Comparison of ENCODE assay signal across 19 cellular contexts in genomic region chr9:126618590-126619335, GRCh38. TPM values are rescaled to one million over a fixed set of nuclear protein-coding genes. Genes with fewer than 3 reads are reported as not detected.
A peak's percentile ranks its signal among the peaks of the same experiment; 100 is the strongest.
DNase-seq lines count a peak whose midpoint lies in the region; ATAC-seq, FAIRE-seq and TF ChIP-seq lines count a peak whose summit lies in the region.
"Had no signal": no experiment of that assay in that cellular context is flagged by ENCODE, and none has a peak within 500 bp of the region (broad histone marks: within the 10 kb centered on the region; RNA-seq: fewer than 3 reads in every experiment).

No MANE protein-coding gene starts in this region.

- WGBS in H1 (ENCODE audit: extremely low coverage in 1 of 2, insufficient coverage in 1 of 2, insufficient read length in 1 of 2, insufficient replicate concordance in 2 of 2, low coverage in 1 of 2, low lambda C conversion rate in 2 of 2, missing lambda C conversion rate in 1 of 2), 2 experiments: 1% methylated on average over 46 of the region's 49 CpGs; no CpG with 5 or more reads in 1 of the 2 experiments

- no peak overlapping the region for H4K91ac ChIP-seq in H1 (replicated peaks; ENCODE audit: insufficient read length, low read length)

- CTCF ChIA-PET in H1 (lab: Charles Lee; ENCODE audit: partially characterized antibody): interaction anchor here (0.7 to 6.1 kb wide), 3 partner anchors 59 to 71 kb away, joined by 3 to 41 read pairs (median 6); no protein-coding TSS in a partner anchor

- peaks cover 2% of the 10 kb centered on the region; the same call in 1 of the 2 replicates for H3K23me2 ChIP-seq in H1 (ENCODE audit: low read depth, low read length)

- H3K79me1 ChIP-seq in H1 (ENCODE audit: low read depth, low read length): no peaks in the 10 kb centered on the region

- no peak overlapping the region for H4K8ac ChIP-seq in H1 (ENCODE audit: extremely low read depth, insufficient read depth, low read length)

- H3K9ac ChIP-seq in H1 (replicated peaks in 1 of 4; ENCODE audit: extremely low read depth in 1 of 4, low read depth in 3 of 4, low read length in 3 of 4): no peak overlapping the region

- H2BK15ac ChIP-seq in H1 (ENCODE audit: low read length): no peak overlapping the region; the same call in 1 of the 2 replicates

- H3K4ac ChIP-seq in H1 (replicated peaks; ENCODE audit: insufficient read length, low read depth, low read length): no peak overlapping the region

- H3K36me3 ChIP-seq in H1 (ENCODE audit: control insufficient read depth in 2 of 4, insufficient read depth in 4 of 4, low read length in 3 of 4): peaks cover 0 to 8% (median 0%) of the 10 kb centered on the region in 4 experiments; a peak in 1 of 8 replicates
- no peaks in the 10 kb centered on the region for H3K36me3 ChIP-seq in uterus

- no peak overlapping the region; the same call in 1 of the 2 replicates for H2BK5ac ChIP-seq in H1 (ENCODE audit: low read depth, low read length)

- DNase-seq in stimulated activated naive CD8-positive, alpha-beta T cell treated with anti-CD3 and anti-CD28 coated beads, Interleukin-15, amount 100 ng/mL, for 72 hours: no peak
- no peak for DNase-seq in stimulated activated naive CD8-positive, alpha-beta T cell treated with anti-CD3 and anti-CD28 coated beads, Interleukin-15, Interleukin-2, amounts not matched to agents 100 U/mL and 50 U/mL, for 24 hours
- DNase-seq in H1 (ENCODE audit: low read depth in 1 of 2, low spot score in 2 of 2) (peak in 1 of 2 experiments; percentile 76), naive B cell (no peak), uterus (no peak), dedifferentiated amniotic fluid mesenchymal stem cell (ENCODE audit: extremely low spot score) (no peak)
- DNase-seq: activated CD4-positive, alpha-beta T cell treated with anti-CD3 and anti-CD28 coated beads, Interleukin-2, amount 50 U/mL, for 1 hour; activated T-cell treated with anti-CD3 and anti-CD28 coated beads, Interleukin-2, amount 50 U/mL, for 4 hours; effector CD4-positive, alpha-beta T cell; EL; GOT3; NCI-H1930; stimulated activated naive CD4-positive, alpha-beta T cell treated with Interleukin-2 at 50 U/mL for 16 hours had no signal

- no peak overlapping the region; the same call in 1 of the 2 replicates for H2BK20ac ChIP-seq in H1 (ENCODE audit: low read length)

- no peak overlapping the region for H2AFZ ChIP-seq in H1 (ENCODE audit: low read length)

- peaks cover 4 to 34% of the 10 kb centered on the region in 2 experiments for H4K20me1 ChIP-seq in H1 (replicated peaks in 1 of 2; ENCODE audit: control insufficient read depth in 1 of 2, insufficient read depth in 2 of 2, low read length in 2 of 2)

- no peaks in the 10 kb centered on the region for H3K9me3 ChIP-seq in H1 (ENCODE audit: insufficient read depth in 2 of 2, low read depth in 1 of 2, low read length in 1 of 2)
- H3K9me3 ChIP-seq in uterus: no peaks in the 10 kb centered on the region
- H3K9me3 ChIP-seq: psoas muscle had no signal

- no peak for TF ChIP-seq RAD21 in H1 (IDR thresholded peaks at IDR 0.05 in 1 of 2, conservative IDR thresholded peaks at IDR 0.05 in 1 of 2; ENCODE audit: low read depth in 2 of 2, low read length in 2 of 2)

- H3K27ac ChIP-seq in H1 (ENCODE audit: low read depth, low read length) (no peak overlapping the region), uterus (no peak overlapping the region)
- H3K27ac ChIP-seq: psoas muscle had no signal

- H3K27me3 Mint-ChIP-seq in stimulated activated naive CD8-positive, alpha-beta T cell treated with anti-CD3 and anti-CD28 coated beads, Interleukin-15, amount 100 ng/mL, for 72 hours: peaks cover 98% of the 10 kb centered on the region
- peaks cover 64 to 82% (median 72%) of the 10 kb centered on the region in 3 donors for H3K27me3 Mint-ChIP-seq in naive B cell

- H3K18ac ChIP-seq in H1 (ENCODE audit: extremely low read depth, low read length): no peak overlapping the region; the same call in 1 of the 2 replicates

- POLR2A ChIA-PET in H1 (lab: Charles Lee; ENCODE audit: partially characterized antibody): no interaction called here

- no peak overlapping the region for H2BK120ac ChIP-seq in H1 (replicated peaks; ENCODE audit: low read depth, low read length)

- no peak overlapping the region for H4K5ac ChIP-seq in H1 (ENCODE audit: insufficient read length, low read depth, low read length)

- H3K56ac ChIP-seq in H1 (replicated peaks; ENCODE audit: insufficient read length, low read depth, low read length): no peak overlapping the region

- peak overlapping the region; percentile 75; the same call in 1 of the 2 replicates for H2BK12ac ChIP-seq in H1 (ENCODE audit: low read depth, low read length)

- H3K4me2 ChIP-seq in H1 (ENCODE audit: insufficient read depth in 1 of 2, low read depth in 2 of 2, low read length in 2 of 2): peak overlapping the region; percentile 66 to 68

- intact Hi-C loops in uterus (cut with DNase I; ENCODE audit: low total_unique reads): no loop called here

- H3K27ac Mint-ChIP-seq in stimulated activated naive CD8-positive, alpha-beta T cell treated with anti-CD3 and anti-CD28 coated beads, Interleukin-15, amount 100 ng/mL, for 72 hours: no peak overlapping the region
- H3K27ac Mint-ChIP-seq in naive B cell: peak overlapping the region in 1 of 6 donors; percentile 66

- TF ChIP-seq CTCF in H1 (IDR thresholded peaks at IDR 0.05; ENCODE audit: control extremely low read depth in 1 of 3, insufficient read depth in 1 of 3, low read depth in 1 of 3, low read length in 3 of 3): no peak
- TF ChIP-seq CTCF in uterus (IDR thresholded peaks at IDR 0.05): no peak

- ATAC-seq in stimulated activated naive CD8-positive, alpha-beta T cell treated with anti-CD3 and anti-CD28 coated beads, Interleukin-15, amount 100 ng/mL, for 72 hours: no peak
- ATAC-seq in stimulated activated naive CD8-positive, alpha-beta T cell treated with anti-CD3 and anti-CD28 coated beads, Interleukin-15, Interleukin-2, amounts not matched to agents 100 U/mL and 50 U/mL, for 24 hours: no peak
- ATAC-seq in naive B cell (ENCODE audit: low read depth in 2 of 2): no peak
- ATAC-seq in GM18517 (IDR thresholded peaks at IDR 0.05; ENCODE audit: unreplicated experiment): no peak
- ATAC-seq in HG03354 (IDR thresholded peaks at IDR 0.05; ENCODE audit: poor library complexity, severe bottlenecking, unreplicated experiment): no peak
- ATAC-seq: activated T-cell treated with anti-CD3 and anti-CD28 coated beads, Interleukin-2, amount 50 U/mL, for 4 hours; psoas muscle had no signal

- peaks cover 22% of the 10 kb centered on the region for H3K4me1 Mint-ChIP-seq in stimulated activated naive CD8-positive, alpha-beta T cell treated with anti-CD3 and anti-CD28 coated beads, Interleukin-15, amount 100 ng/mL, for 72 hours
- peaks cover 10 to 37% (median 19%) of the 10 kb centered on the region in 3 donors for H3K4me1 Mint-ChIP-seq in naive B cell

- no peak for FAIRE-seq in H1 (lab: Jason Lieb, UNC)
- FAIRE-seq: urothelium cell line had no signal

- no peaks in the 10 kb centered on the region for H3K36me3 Mint-ChIP-seq in naive B cell

- peaks cover 14 to 61% (median 45%) of the 10 kb centered on the region in 4 experiments for H3K4me1 ChIP-seq in H1 (replicated peaks in 1 of 4; ENCODE audit: control insufficient read depth in 3 of 4, insufficient read depth in 4 of 4, low read length in 3 of 4)
- H3K4me1 ChIP-seq in uterus: peaks cover 0 to 10% of the 10 kb centered on the region in 2 donors
- H3K4me1 ChIP-seq: psoas muscle had no signal

- H3K9me3 Mint-ChIP-seq in stimulated activated naive CD8-positive, alpha-beta T cell treated with anti-CD3 and anti-CD28 coated beads, Interleukin-15, amount 100 ng/mL, for 72 hours: no peaks in the 10 kb centered on the region
- no peaks in the 10 kb centered on the region for H3K9me3 Mint-ChIP-seq in naive B cell
- H3K9me3 Mint-ChIP-seq: activated T-cell treated with anti-CD3 and anti-CD28 coated beads, Interleukin-2, amount 50 U/mL, for 4 hours had no signal

- H3K27me3 ChIP-seq in H1 (replicated peaks in 1 of 4; ENCODE audit: control insufficient read depth in 3 of 4, extremely low read depth in 1 of 4, insufficient read depth in 3 of 4, low read length in 3 of 4) (peaks cover 95 to 97% (median 96%) of the 10 kb centered on the region in 4 experiments), uterus (peaks cover 8 to 52% of the 10 kb centered on the region in 2 donors)

- H3K79me2 ChIP-seq in H1 (ENCODE audit: control insufficient read depth in 1 of 2, insufficient read depth in 2 of 2, low read length in 2 of 2): no peaks in the 10 kb centered on the region

- H3K4me3 ChIP-seq in H1 (ENCODE audit: extremely low read depth in 1 of 4, insufficient read depth in 2 of 4, low read depth in 3 of 4, low read length in 4 of 4): peak overlapping the region in 3 of 4 experiments; percentile 14 to 51 (median 29); a peak in 4 of 8 replicates
- no peak overlapping the region for H3K4me3 ChIP-seq in uterus
- H3K4me3 ChIP-seq: psoas muscle had no signal

- H2AK5ac ChIP-seq in H1 (ENCODE audit: low read depth, low read length): no peak overlapping the region

- H3K23ac ChIP-seq in H1 (ENCODE audit: insufficient read length): no peak overlapping the region

- TF ChIP-seq POLR2A in H1 (IDR thresholded peaks at IDR 0.05; ENCODE audit: control extremely low read depth in 1 of 2, low read depth in 2 of 2, low read length in 2 of 2) (no peak), uterus (IDR thresholded peaks at IDR 0.05) (no peak)

- H3K4me3 Mint-ChIP-seq in stimulated activated naive CD8-positive, alpha-beta T cell treated with anti-CD3 and anti-CD28 coated beads, Interleukin-15, amount 100 ng/mL, for 72 hours: peak overlapping the region; percentile 56 to 59
- peak overlapping the region in 5 of 8 donors; percentile 21 to 66 (median 50) for H3K4me3 Mint-ChIP-seq in naive B cell
- H3K4me3 Mint-ChIP-seq: activated T-cell treated with anti-CD3 and anti-CD28 coated beads, Interleukin-2, amount 50 U/mL, for 4 hours had no signal

- no peak for TF ChIP-seq EP300 in H1 (IDR thresholded peaks at IDR 0.05; ENCODE audit: borderline replicate concordance in 1 of 2, low read depth in 2 of 2, low read length in 2 of 2)

- H3K14ac ChIP-seq in H1 (ENCODE audit: insufficient read length): no peak overlapping the region

TF ChIP-seq in H1, 55 proteins besides CTCF, POLR2A, EP300 and RAD21 (continues in another document):
- no peak for TF ChIP-seq KDM5A (IDR thresholded peaks at IDR 0.05; ENCODE audit: low read length)
- TF ChIP-seq HDAC6 (IDR thresholded peaks at IDR 0.05; ENCODE audit: low read depth, low read length): no peak
- no peak for TF ChIP-seq NANOG (IDR thresholded peaks at IDR 0.05; ENCODE audit: insufficient read depth, low read depth, low read length, poor library complexity, severe bottlenecking)

RNA-seq across cellular contexts. Expression of gene LMX1B, which starts 5.0 kb away (rescaled TPM):
- total RNA-seq in H1 (2021; fragmentation: NEBNext Ultra II Directional; extraction: Animal tissue kit (Norgen Biotek cat#: 25700)): 0.37 and 0.52 TPM in 2 replicates
- polyA plus RNA-seq in H1 (2011; rRNA removed) (0.09 and 0.17 TPM in 2 replicates), naive B cell (ENCODE audit: low read depth in 6 of 6) (not detected)
- 0.17 TPM for polyA plus RNA-seq in H1 (2011; cell fraction: cytosol; rRNA removed)
- 0.24 TPM for polyA plus RNA-seq in H1 (2011; cell fraction: nucleus; rRNA removed)
- polyA plus RNA-seq in H1 (2012, experiment 1 of 2): 0.17 to 0.24 TPM (median 0.20 TPM) in 4 replicates
- 0.16 TPM for polyA plus RNA-seq in H1 (2012, experiment 2 of 2)
- 0.18 TPM for polyA plus RNA-seq in H1 (2013, experiment 1 of 2)
- 0.22 TPM for polyA plus RNA-seq in H1 (2013, experiment 2 of 2)
- polyA minus RNA-seq in H1 (2011; rRNA and poly(A)+ RNA removed): 0.07 and 0.16 TPM in 2 replicates
- 0.44 TPM for polyA minus RNA-seq in H1 (2011; cell fraction: cytosol; rRNA and poly(A)+ RNA removed)
- polyA minus RNA-seq in H1 (2011; cell fraction: nucleus; rRNA and poly(A)+ RNA removed): 0.10 TPM
- total RNA-seq in uterus: not detected
- total RNA-seq: activated T-cell treated with anti-CD3 and anti-CD28 coated beads, Interleukin-2, amount 50 U/mL, for 4 hours; liver; myocyte had no signal
- polyA plus RNA-seq: liver had no signal

Comparison
In these comparisons a context has a peak if more than half of its experiments do, and no peak if none do; other contexts are left out.
1. H3K4me3 ChIP-seq: peak in H1 (3 of 4); none in uterus (0 of 2).